In the genomic region with DNA sequence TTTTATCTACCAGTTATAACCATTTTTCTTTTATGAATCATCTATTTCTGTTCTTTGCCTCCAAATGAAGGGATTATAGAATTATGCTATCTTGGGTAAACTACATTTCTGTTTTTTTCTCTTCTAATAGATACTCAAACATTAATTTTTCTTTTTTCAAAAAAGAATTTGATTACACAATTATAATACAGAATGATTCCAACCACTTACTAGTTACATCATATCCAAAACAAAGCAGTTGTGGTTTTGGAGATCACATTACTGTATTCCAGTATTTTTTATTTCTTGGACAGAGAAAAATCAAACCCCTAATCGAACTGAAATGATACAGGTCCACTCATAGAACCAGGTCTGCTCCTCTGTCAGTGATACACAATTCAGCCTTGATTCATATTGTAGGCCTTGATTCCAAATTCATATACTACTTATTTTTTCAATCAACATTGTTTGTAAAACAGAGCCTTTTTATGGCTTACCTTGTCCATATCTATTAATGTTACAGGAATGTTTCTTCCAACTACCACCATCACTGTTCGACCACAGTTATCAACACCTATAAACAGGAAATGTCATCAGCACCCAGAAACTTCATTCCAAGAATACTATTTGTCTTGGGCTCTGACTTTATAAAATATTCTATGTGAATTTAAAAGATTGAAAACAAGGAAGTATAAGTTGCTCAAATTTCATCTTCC, we compare ENCODE assay signal across 21 cellular contexts. TPM values are rescaled to one million over a fixed set of nuclear protein-coding genes. Genes with fewer than 3 reads are reported as not detected.
DNase-seq lines count a peak whose midpoint lies in the region; ATAC-seq, FAIRE-seq and TF ChIP-seq lines count a peak whose summit lies in the region.
"Had no signal": no experiment of that assay in that cellular context is flagged by ENCODE, and none has a peak within 500 bp of the region (broad histone marks: within the 10 kb centered on the region; RNA-seq: fewer than 3 reads in every experiment).

No MANE protein-coding gene starts in this region.

- in situ Hi-C loops in transverse colon (cut with MboI; ENCODE audit: low pct_ligation_motif_present in 1 of 4, low pct_unique_long_range_greater_than_20kb in 1 of 4, low sequenced_read_pairs in 3 of 4) = loop anchor here (10.0 to 25.0 kb wide), 3 partner anchors 361 to 374 kb away; no protein-coding TSS in a partner anchor

- intact Hi-C loops in transverse colon (cut with DNase I; ENCODE audit: low total_unique reads) = no loop called here

- CTCF ChIA-PET in HEK293 (lab: Yijun Ruan, JAX) = interaction anchor here (1.4 to 1.7 kb wide), 2 partner anchors 10 to 133 kb away, joined by 3 to 5 read pairs; no protein-coding TSS in a partner anchor

- H3K4me3 ChIP-seq in HEK293 (ENCODE audit: low read depth, low read length) (no peak overlapping the region), transverse colon (no peak overlapping the region)
- H3K4me3 ChIP-seq: BLaER1, coronary artery, left lung, ovary, skin epidermis had no signal

- peak; percentile 13 for FAIRE-seq in frontal cortex (lab: Jason Lieb, UNC)

- H3K27ac ChIP-seq in HEK293 (ENCODE audit: extremely low read depth, low read depth, low read length) (no peak overlapping the region), transverse colon (no peak overlapping the region)
- H3K27ac ChIP-seq: BLaER1, coronary artery, left lung, ovary, skin epidermis had no signal

- no peak for ATAC-seq in HG03139 (IDR thresholded peaks at IDR 0.05; ENCODE audit: unreplicated experiment)
- no peak for ATAC-seq in GM21576 (IDR thresholded peaks at IDR 0.05; ENCODE audit: unreplicated experiment)
- ATAC-seq: left lung had no signal

- H3K36me3 ChIP-seq in HEK293 (ENCODE audit: control insufficient read depth in 2 of 2, insufficient read depth in 1 of 2, low read length in 2 of 2) (peaks cover 0 to 28% of the 10 kb centered on the region in 2 experiments; a peak in 1 of 3 replicates), transverse colon (peaks cover 0 to 21% (median 0%) of the 10 kb centered on the region in 4 donors)
- H3K36me3 ChIP-seq: ovary had no signal

- no peak for TF ChIP-seq POLR2A in transverse colon (IDR thresholded peaks at IDR 0.05)

- TF ChIP-seq CTCF in HEK293 (tag by site-specific recombination; IDR thresholded peaks at IDR 0.05) (no peak), transverse colon (IDR thresholded peaks at IDR 0.05) (no peak)

- DNase-seq in AG08396 (ENCODE audit: low spot score) (peak; percentile 7), astrocyte of the hippocampus (ENCODE audit: low read depth, low spot score) (peak; percentile 10), frontal cortex (ENCODE audit: low spot score in 2 of 2) (no peak), transverse colon (no peak), NK-92 (lab: John Stamatoyannopoulos, UW; ENCODE audit: unreplicated experiment) (no peak)
- DNase-seq: activated CD4-positive, alpha-beta memory T cell treated with anti-CD3 and anti-CD28 coated beads for 36 hours; activated T-cell treated with anti-CD3 and anti-CD28 coated beads, Interleukin-2, amount 50 U/mL, for 48 hours; amniotic stem cell; erythroblast; left lung; MM.1S; NCI-H187; NCI-H446; ovary; stimulated activated naive CD4-positive, alpha-beta T cell treated with Interleukin-2 at 50 U/mL for 16 hours had no signal

- 76 to 81% methylated on average over 2 of the region's 2 CpGs for WGBS in transverse colon (ENCODE audit: low coverage in 1 of 2), 2 donors

- H3K9me3 ChIP-seq in HEK293 (ENCODE audit: control insufficient read depth, insufficient read depth, low read depth, low read length) = no peaks in the 10 kb centered on the region
- no peaks in the 10 kb centered on the region for H3K9me3 ChIP-seq in transverse colon
- H3K9me3 ChIP-seq: BLaER1, left lung, ovary had no signal

- H3K27me3 ChIP-seq in transverse colon = no peaks in the 10 kb centered on the region
- H3K27me3 ChIP-seq: BLaER1, left lung, ovary had no signal

- no peaks in the 10 kb centered on the region for H3K4me1 ChIP-seq in HEK293 (ENCODE audit: control insufficient read depth, insufficient read depth, low read length)
- H3K4me1 ChIP-seq in transverse colon = no peaks in the 10 kb centered on the region
- H3K4me1 ChIP-seq: BLaER1, left lung had no signal

- POLR2A ChIA-PET in HEK293 (lab: Yijun Ruan, JAX) = no interaction called here

- TF ChIP-seq EP300 in transverse colon (IDR thresholded peaks at IDR 0.05; ENCODE audit: low read depth) = no peak

TF ChIP-seq in HEK293, 187 proteins besides CTCF, POLR2A, EP300 and RAD21:
- TF ChIP-seq ZNF354C (tag by site-specific recombination; IDR thresholded peaks at IDR 0.05; ENCODE audit: borderline replicate concordance, low read depth) (no peak), ZNF37A (tag by site-specific recombination; IDR thresholded peaks at IDR 0.05) (no peak), ZNF544 (tag by site-specific recombination; IDR thresholded peaks at IDR 0.05) (no peak), OVOL3 (tag by site-specific recombination; IDR thresholded peaks at IDR 0.05) (no peak), ZNF747 (tag by site-specific recombination; IDR thresholded peaks at IDR 0.05) (no peak), ZBTB48 (tag by site-specific recombination; IDR thresholded peaks at IDR 0.05) (no peak)
- TF ChIP-seq, protein P1, sequence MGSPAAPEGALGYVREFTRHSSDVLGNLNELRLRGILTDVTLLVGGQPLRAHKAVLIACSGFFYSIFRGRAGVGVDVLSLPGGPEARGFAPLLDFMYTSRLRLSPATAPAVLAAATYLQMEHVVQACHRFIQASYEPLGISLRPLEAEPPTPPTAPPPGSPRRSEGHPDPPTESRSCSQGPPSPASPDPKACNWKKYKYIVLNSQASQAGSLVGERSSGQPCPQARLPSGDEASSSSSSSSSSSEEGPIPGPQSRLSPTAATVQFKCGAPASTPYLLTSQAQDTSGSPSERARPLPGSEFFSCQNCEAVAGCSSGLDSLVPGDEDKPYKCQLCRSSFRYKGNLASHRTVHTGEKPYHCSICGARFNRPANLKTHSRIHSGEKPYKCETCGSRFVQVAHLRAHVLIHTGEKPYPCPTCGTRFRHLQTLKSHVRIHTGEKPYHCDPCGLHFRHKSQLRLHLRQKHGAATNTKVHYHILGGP (tag by site-specific recombination; IDR thresholded peaks at IDR 0.05) = 0 out of 2 replicates have a peak, but pooled peaks have one; percentile 10

RNA-seq across cellular contexts. Expression of a gene that starts 43.2 kb away (rescaled TPM):
- total RNA-seq in frontal cortex = 75.4 TPM
- 10 to 100 TPM in 3 of 4 donors, 1 to 10 TPM in 1; 9.6 to 43.5 (median 31.5) TPM for total RNA-seq in transverse colon

RNA-seq across cellular contexts. Expression of a gene that starts 43.3 kb away (rescaled TPM):
- total RNA-seq in frontal cortex (22.4 TPM), transverse colon (1 to 10 TPM; 1.1 to 6.8 (median 2.7) TPM)

Comparison
In these comparisons a context has a peak if more than half of its experiments do, and no peak if none do; other contexts are left out.
1. DNase-seq: peak in AG08396 (single experiment) and astrocyte of the hippocampus (single experiment); none in frontal cortex (0 of 2), transverse colon (single experiment) and NK-92 (single experiment).